8 cellular contexts compared by ENCODE assay signal in genomic region chr4:149999485-150000074, GRCh38.
DNase-seq lines count a peak whose midpoint lies in the region; ATAC-seq and TF ChIP-seq lines count a peak whose summit lies in the region.

No MANE protein-coding gene starts in this region.

- no peaks in the 10 kb centered on the region for H3K9me3 Mint-ChIP-seq in neural crest cell

- H3K9me3 ChIP-seq in fibroblast of lung (ENCODE audit: control insufficient read depth, insufficient read depth, low read depth, low read length): no peaks in the 10 kb centered on the region

- H3K4me3 Mint-ChIP-seq in neural crest cell: no peak overlapping the region

- no peak overlapping the region for H3K4me2 ChIP-seq in fibroblast of lung (ENCODE audit: extremely low read depth, insufficient read depth, low read length)

- no peaks in the 10 kb centered on the region for H3K79me2 ChIP-seq in fibroblast of lung (ENCODE audit: control insufficient read depth, insufficient read depth, low read length)

- H3K36me3 ChIP-seq in fibroblast of lung (ENCODE audit: control insufficient read depth, insufficient read depth, low read length): no peaks in the 10 kb centered on the region

- H3K27ac ChIP-seq in fibroblast of lung (ENCODE audit: insufficient read depth, low read length): no peak overlapping the region

- TF ChIP-seq CTCF in fibroblast of lung (conservative IDR thresholded peaks at IDR 0.05 in 1 of 2, IDR thresholded peaks at IDR 0.05 in 1 of 2; ENCODE audit: low read depth in 1 of 2, low read length in 2 of 2) (peak; percentile 82 to 87), neural crest cell (conservative IDR thresholded peaks at IDR 0.05) (peak; percentile 74)

- in situ Hi-C loops in KBM-7 (cut with MboI; ENCODE audit: low pct_unique_long_range_greater_than_20kb, low sequenced_read_pairs): loop anchor here (25.0 kb wide), 1 partner anchor 863 kb away; no protein-coding TSS in a partner anchor

- H3K27ac Mint-ChIP-seq in neural crest cell (ENCODE audit: unreplicated experiment): no peak overlapping the region

- H3K4me1 Mint-ChIP-seq in neural crest cell: peaks cover 12% of the 10 kb centered on the region

- no peak overlapping the region for H3K9ac ChIP-seq in fibroblast of lung (ENCODE audit: insufficient read depth, low read length)

- no peak overlapping the region for H3K4me3 ChIP-seq in fibroblast of lung (replicated peaks in 1 of 4; ENCODE audit: control extremely low read depth in 1 of 4, insufficient read depth in 1 of 4, low read depth in 3 of 4, low read length in 4 of 4)

- DNase-seq in NCI-H1436 (lab: John Stamatoyannopoulos, UW) (peak; percentile 59), NCI-H1436 treated with DMSO at 0.1 percent for 48 hours (lab: John Stamatoyannopoulos, UW) (no peak), KBM-7 (peak; percentile 17), SHP77 treated with DMSO at 0.1 percent for 48 hours (lab: John Stamatoyannopoulos, UW) (peak; percentile 34), fibroblast of lung (ENCODE audit: low read depth in 2 of 2) (peak; percentile 81 to 87), neural crest cell (ENCODE audit: low read depth, low spot score) (peak; percentile 11)

- H3K27me3 ChIP-seq in fibroblast of lung (ENCODE audit: control insufficient read depth, insufficient read depth, low read length): no peaks in the 10 kb centered on the region

- H3K27me3 Mint-ChIP-seq in neural crest cell (ENCODE audit: low read depth): no peaks in the 10 kb centered on the region

- no peaks in the 10 kb centered on the region for H3K4me1 ChIP-seq in fibroblast of lung (ENCODE audit: control insufficient read depth, extremely low read depth, insufficient read depth, low read length)

- no peaks in the 10 kb centered on the region for H4K20me1 ChIP-seq in fibroblast of lung (ENCODE audit: control insufficient read depth, extremely low read depth, insufficient read depth, low read length)

- no peak overlapping the region for H2AFZ ChIP-seq in fibroblast of lung (ENCODE audit: low read length)

- ATAC-seq in HG02763 (IDR thresholded peaks at IDR 0.05; ENCODE audit: unreplicated experiment) (no peak), GM21390 (IDR thresholded peaks at IDR 0.05; ENCODE audit: unreplicated experiment) (no peak)

- no peaks in the 10 kb centered on the region for H3K36me3 Mint-ChIP-seq in neural crest cell (ENCODE audit: low read depth)
